1 cellular context compared by ENCODE assay signal in the genomic region with DNA sequence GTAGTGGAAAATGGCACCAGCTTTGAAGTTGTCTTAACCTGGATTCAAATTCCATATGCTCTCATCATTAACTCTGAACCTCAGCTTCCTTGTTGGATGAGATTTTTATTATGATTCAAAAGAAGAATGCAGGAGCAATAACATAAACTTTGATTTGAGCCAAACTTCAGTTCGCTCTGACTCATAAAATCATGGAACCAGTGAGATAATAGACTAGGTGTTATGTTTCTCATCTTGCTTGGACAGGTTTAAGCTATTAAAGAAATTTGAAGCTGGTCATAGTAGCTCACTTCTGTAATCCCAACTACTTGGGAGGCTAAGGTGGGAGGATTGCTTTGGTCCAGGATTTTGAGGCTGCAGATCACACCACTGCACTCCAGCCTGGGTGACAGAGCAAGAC.
TF ChIP-seq lines count a peak whose summit lies in the region.

No MANE protein-coding gene starts in this region.

TF ChIP-seq in SK-N-SH treated with all-trans-retinoic acid at 6 μM for 48 hours, 23 proteins besides CTCF, POLR2A, EP300 and RAD21 (continued from another document):
- TF ChIP-seq, protein P1, sequence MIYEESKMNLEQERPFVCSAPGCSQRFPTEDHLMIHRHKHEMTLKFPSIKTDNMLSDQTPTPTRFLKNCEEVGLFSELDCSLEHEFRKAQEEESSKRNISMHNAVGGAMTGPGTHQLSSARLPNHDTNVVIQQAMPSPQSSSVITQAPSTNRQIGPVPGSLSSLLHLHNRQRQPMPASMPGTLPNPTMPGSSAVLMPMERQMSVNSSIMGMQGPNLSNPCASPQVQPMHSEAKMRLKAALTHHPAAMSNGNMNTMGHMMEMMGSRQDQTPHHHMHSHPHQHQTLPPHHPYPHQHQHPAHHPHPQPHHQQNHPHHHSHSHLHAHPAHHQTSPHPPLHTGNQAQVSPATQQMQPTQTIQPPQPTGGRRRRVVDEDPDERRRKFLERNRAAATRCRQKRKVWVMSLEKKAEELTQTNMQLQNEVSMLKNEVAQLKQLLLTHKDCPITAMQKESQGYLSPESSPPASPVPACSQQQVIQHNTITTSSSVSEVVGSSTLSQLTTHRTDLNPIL (CRISPR knock-in tag; IDR thresholded peaks at IDR 0.05; ENCODE audit: low read depth), result no peak
- TF ChIP-seq, protein P2, sequence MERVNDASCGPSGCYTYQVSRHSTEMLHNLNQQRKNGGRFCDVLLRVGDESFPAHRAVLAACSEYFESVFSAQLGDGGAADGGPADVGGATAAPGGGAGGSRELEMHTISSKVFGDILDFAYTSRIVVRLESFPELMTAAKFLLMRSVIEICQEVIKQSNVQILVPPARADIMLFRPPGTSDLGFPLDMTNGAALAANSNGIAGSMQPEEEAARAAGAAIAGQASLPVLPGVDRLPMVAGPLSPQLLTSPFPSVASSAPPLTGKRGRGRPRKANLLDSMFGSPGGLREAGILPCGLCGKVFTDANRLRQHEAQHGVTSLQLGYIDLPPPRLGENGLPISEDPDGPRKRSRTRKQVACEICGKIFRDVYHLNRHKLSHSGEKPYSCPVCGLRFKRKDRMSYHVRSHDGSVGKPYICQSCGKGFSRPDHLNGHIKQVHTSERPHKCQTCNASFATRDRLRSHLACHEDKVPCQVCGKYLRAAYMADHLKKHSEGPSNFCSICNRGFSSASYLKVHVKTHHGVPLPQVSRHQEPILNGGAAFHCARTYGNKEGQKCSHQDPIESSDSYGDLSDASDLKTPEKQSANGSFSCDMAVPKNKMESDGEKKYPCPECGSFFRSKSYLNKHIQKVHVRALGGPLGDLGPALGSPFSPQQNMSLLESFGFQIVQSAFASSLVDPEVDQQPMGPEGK (CRISPR knock-in tag; IDR thresholded peaks at IDR 0.05; ENCODE audit: borderline replicate concordance), result no peak
